9 cellular contexts compared by ENCODE assay signal in the genomic region with DNA sequence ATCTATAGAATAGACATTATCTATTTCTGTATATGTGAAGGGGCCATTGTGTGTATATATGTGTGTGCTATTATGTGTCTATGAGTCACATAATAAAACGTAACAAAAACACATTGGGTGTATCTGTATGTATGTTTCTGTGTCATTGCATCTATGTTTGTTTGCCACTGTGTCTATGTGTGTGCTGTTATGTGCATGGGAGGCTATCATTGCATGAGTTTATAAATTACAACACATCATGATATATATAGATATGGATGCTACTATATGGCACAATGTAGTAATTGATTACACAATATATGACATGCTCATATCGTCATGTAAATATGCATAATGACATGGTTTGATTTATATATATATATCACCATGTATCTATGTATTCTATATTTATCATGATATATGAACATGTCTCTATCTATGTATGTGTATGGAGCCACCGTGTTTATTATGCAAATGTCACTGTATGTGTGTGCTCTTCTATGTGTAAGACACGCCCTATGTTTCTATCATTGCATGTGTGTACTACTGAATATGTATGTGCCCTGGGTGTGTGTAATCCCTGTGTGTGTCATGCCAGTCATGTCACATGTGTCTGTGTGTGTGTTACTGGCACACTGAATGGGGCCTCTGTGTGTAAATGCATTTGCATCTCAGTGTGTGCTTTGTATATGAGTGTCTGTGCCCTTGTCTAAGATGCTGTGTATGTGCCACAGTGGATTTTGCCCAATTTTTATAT. TPM values are rescaled to one million over a fixed set of nuclear protein-coding genes. Genes with fewer than 3 reads are reported as not detected.
DNase-seq lines count a peak whose midpoint lies in the region; ATAC-seq and TF ChIP-seq lines count a peak whose summit lies in the region.
"Had no signal": no experiment of that assay in that cellular context is flagged by ENCODE, and none has a peak within 500 bp of the region (broad histone marks: within the 10 kb centered on the region; RNA-seq: fewer than 3 reads in every experiment).

No MANE protein-coding gene starts in this region.

- H3K9me3 ChIP-seq in esophagus squamous epithelium, result no peaks in the 10 kb centered on the region

- peaks cover 0 to 25% (median 4%) of the 10 kb centered on the region in 3 donors for H3K4me1 ChIP-seq in esophagus squamous epithelium

- intact Hi-C loops in esophagus squamous epithelium (cut with DNase I), result no loop called here
- intact Hi-C loops in lower leg skin (cut with DNase I; ENCODE audit: low total_unique reads), result no loop called here
- intact Hi-C loops in sciatic nerve (cut with DNase I), result no loop called here

- peak overlapping the region in 3 of 4 donors; percentile 44 to 64 (median 50) for H3K4me3 ChIP-seq in esophagus squamous epithelium
- H3K4me3 ChIP-seq in lower leg skin (ENCODE audit: low read depth, poor library complexity, severe bottlenecking), result no peak overlapping the region

- ATAC-seq in GM18520 (IDR thresholded peaks at IDR 0.05; ENCODE audit: unreplicated experiment) (peak; percentile 20), HG02981 (IDR thresholded peaks at IDR 0.05; ENCODE audit: unreplicated experiment) (peak; percentile 18), sciatic nerve (no peak)

- 54 to 59% methylated on average over 4 of the region's 4 CpGs for WGBS in esophagus squamous epithelium, 2 donors
- 65 to 66% methylated on average over 4 of the region's 4 CpGs for WGBS in lower leg skin, 2 donors

- H3K27ac ChIP-seq in esophagus squamous epithelium, result peak overlapping the region in 1 of 4 donors; percentile 85

- peak; percentile 98 for DNase-seq in SKM-1 (lab: John Stamatoyannopoulos, UW; ENCODE audit: unreplicated experiment)
- DNase-seq in esophagus squamous epithelium (lab: John Stamatoyannopoulos, UW), result no peak
- no peak for DNase-seq in activated effector memory CD4-positive, alpha-beta T cell treated with Interleukin-2 at 50 U/mL for 16 hours
- no peak for DNase-seq in Ammon's horn (ENCODE audit: low spot score)
- no peak for DNase-seq in lower leg skin (ENCODE audit: low spot score in 2 of 2)
- DNase-seq in sciatic nerve (ENCODE audit: low spot score), result no peak

- TF ChIP-seq POLR2A in esophagus squamous epithelium (IDR thresholded peaks at IDR 0.05) (no peak), lower leg skin (IDR thresholded peaks at IDR 0.05) (no peak)

- H3K36me3 ChIP-seq in esophagus squamous epithelium, result no peaks in the 10 kb centered on the region

- TF ChIP-seq CTCF in esophagus squamous epithelium (IDR thresholded peaks at IDR 0.05) (no peak), lower leg skin (IDR thresholded peaks at IDR 0.05) (no peak)

- peaks cover 0 to 24% (median 0%) of the 10 kb centered on the region in 4 donors for H3K27me3 ChIP-seq in esophagus squamous epithelium

RNA-seq across cellular contexts. Expression of a gene that starts 1.4 kb away (rescaled TPM):
- total RNA-seq in esophagus squamous epithelium, result 10 to 100 TPM in 1 of 4 donors, 1 to 10 TPM in 3; 2.9 to 16.0 (median 3.3) TPM
- total RNA-seq in lower leg skin, result 10 to 100 TPM in 1 of 4 donors, 1 to 10 TPM in 3; 8.2 to 18.3 (median 8.8) TPM
- 17.8 TPM for total RNA-seq in sciatic nerve
- total RNA-seq: dermis microvascular lymphatic vessel endothelial cell had no signal

RNA-seq across cellular contexts. Expression of a gene that starts 22.0 kb away (rescaled TPM):
- total RNA-seq in esophagus squamous epithelium, result 10 to 100 TPM; 29.9 to 54.9 (median 37.0) TPM
- 10 to 100 TPM; 49.5 to 89.7 (median 57.5) TPM for total RNA-seq in lower leg skin
- total RNA-seq in sciatic nerve, result 62.2 TPM

RNA-seq across cellular contexts. Expression of a gene that starts 49.2 kb away (rescaled TPM):
- not detected for total RNA-seq in esophagus squamous epithelium
- under 1 TPM in 1 of 4 donors, not detected in 3; 0.10 TPM for total RNA-seq in lower leg skin
- 2.0 TPM for total RNA-seq in sciatic nerve
- total RNA-seq: dermis microvascular lymphatic vessel endothelial cell had no signal
